9 cellular contexts compared by ENCODE assay signal in genomic region chr10:11631890-11632587, GRCh38. TPM values are rescaled to one million over a fixed set of nuclear protein-coding genes. Genes with fewer than 3 reads are reported as not detected.
A peak's percentile ranks its signal among the peaks of the same experiment; 100 is the strongest.
DNase-seq lines count a peak whose midpoint lies in the region; ATAC-seq and TF ChIP-seq lines count a peak whose summit lies in the region.
"Had no signal": no experiment of that assay in that cellular context is flagged by ENCODE, and none has a peak within 500 bp of the region (broad histone marks: within the 10 kb centered on the region; RNA-seq: fewer than 3 reads in every experiment).

No MANE protein-coding gene starts in this region.

- CTCF ChIA-PET in GM10248 (lab: Yijun Ruan, JAX) = interaction anchor here (1.3 to 1.8 kb wide), 2 partner anchors 14 to 117 kb away, joined by 3 to 5 read pairs; no protein-coding TSS in a partner anchor

- no peak for TF ChIP-seq CTCF in GM10248 (IDR thresholded peaks at IDR 0.05; ENCODE audit: control extremely low read depth, extremely low read depth, low read depth, missing control alignments)

- intact Hi-C loops in posterior cingulate gyrus (cut with DNase I) = no loop called here

- H3K36me3 Mint-ChIP-seq in activated naive CD4-positive, alpha-beta T cell treated with anti-CD3 and anti-CD28 coated beads, Interleukin-2, amount 50 U/mL, for 72 hours = peaks cover 0 to 9% of the 10 kb centered on the region in 2 donors

- ATAC-seq in GM19467 (IDR thresholded peaks at IDR 0.05; ENCODE audit: unreplicated experiment) (peak; percentile 96), HG03354 (IDR thresholded peaks at IDR 0.05; ENCODE audit: poor library complexity, severe bottlenecking, unreplicated experiment) (peak; percentile 100)
- peak; percentile 95 to 99 for ATAC-seq in activated naive CD4-positive, alpha-beta T cell treated with anti-CD3 and anti-CD28 coated beads, Interleukin-2, amount 50 U/mL, for 72 hours

- no peaks in the 10 kb centered on the region for H3K9me3 Mint-ChIP-seq in activated naive CD4-positive, alpha-beta T cell treated with anti-CD3 and anti-CD28 coated beads, Interleukin-2, amount 50 U/mL, for 72 hours

- POLR2A ChIA-PET in GM10248 (lab: Yijun Ruan, JAX) = no interaction called here

- DNase-seq in GM10248 (ENCODE audit: extremely low spot score) (peak; percentile 60), HT-29 (ENCODE audit: low spot score) (no peak), UCSD-AML1 (lab: John Stamatoyannopoulos, UW; ENCODE audit: unreplicated experiment) (no peak), posterior cingulate gyrus (no peak), hippocampal formation (lab: John Stamatoyannopoulos, UW) (no peak)
- DNase-seq in activated naive CD4-positive, alpha-beta T cell treated with anti-CD3 and anti-CD28 coated beads, Interleukin-2, amount 50 U/mL, for 72 hours (ENCODE audit: low spot score in 2 of 2) = peak in 1 of 2 donors; percentile 28
- DNase-seq: retina had no signal

- H3K27ac Mint-ChIP-seq in activated naive CD4-positive, alpha-beta T cell treated with anti-CD3 and anti-CD28 coated beads, Interleukin-2, amount 50 U/mL, for 72 hours = peak overlapping the region in 1 of 2 donors; percentile 44

RNA-seq across cellular contexts. Expression of gene USP6NL, which starts 20.6 kb away (rescaled TPM):
- total RNA-seq in activated naive CD4-positive, alpha-beta T cell treated with anti-CD3 and anti-CD28 coated beads, Interleukin-2, amount 50 U/mL, for 72 hours = 1 to 10 TPM; 1.3 to 3.3 TPM
- total RNA-seq in HT-29 (2014; rRNA removed; shearing (Covaris generic)) = 16.9 and 18.6 TPM in 2 replicates
